Comparison of ENCODE assay signal across 20 cellular contexts in the genomic region with DNA sequence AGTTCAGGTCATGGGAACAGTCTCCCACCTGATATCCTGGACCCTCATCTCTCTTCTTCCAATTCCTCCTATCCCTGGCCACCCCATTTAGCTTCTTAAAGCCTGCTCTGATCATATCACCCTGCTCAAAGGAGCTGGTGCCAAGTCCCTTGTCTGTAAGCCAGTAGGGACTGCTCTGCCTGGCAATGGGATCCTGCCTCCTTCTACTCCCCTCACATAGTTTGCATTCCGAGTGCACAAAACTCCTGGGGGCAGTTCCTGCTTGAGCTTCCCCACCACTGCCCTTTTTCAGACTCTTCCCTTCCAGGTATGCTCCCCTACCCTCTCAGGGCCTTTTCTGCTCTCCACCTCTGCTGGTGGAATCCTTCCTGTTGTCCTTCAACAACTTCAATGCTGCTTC. TPM values are rescaled to one million over a fixed set of nuclear protein-coding genes. Genes with fewer than 3 reads are reported as not detected.
"Had no signal": no experiment of that assay in that cellular context is flagged by ENCODE, and none has a peak within 500 bp of the region (broad histone marks: within the 10 kb centered on the region; RNA-seq: fewer than 3 reads in every experiment).

No MANE protein-coding gene starts in this region.

- H3K27ac Mint-ChIP-seq: activated CD4-positive, alpha-beta memory T cell treated with anti-CD3 and anti-CD28 coated beads for 36 hours; activated naive CD4-positive, alpha-beta T cell treated with anti-CD3 and anti-CD28 coated beads, Interleukin-2, amount 10 ng/mL, durations not matched to agents 7 days and 5 days; activated T-cell treated with anti-CD3 and anti-CD28 coated beads, Interleukin-2, amount 50 U/mL, for 72 hours; natural killer cell; progenitor cell of endocrine pancreas; T-helper 1 cell treated with Interleukin-12 subunit alpha and Interleukin-12 subunit beta and Interleukin-4 antibody, amounts not matched to agents 30 μg/mL and 1 μg/mL, for 36 hours had no signal

- H3K36me3 Mint-ChIP-seq: activated CD4-positive, alpha-beta memory T cell treated with anti-CD3 and anti-CD28 coated beads for 36 hours; activated naive CD4-positive, alpha-beta T cell treated with anti-CD3 and anti-CD28 coated beads, Interleukin-2, amount 10 ng/mL, durations not matched to agents 7 days and 5 days; natural killer cell had no signal

- H3K4me1 Mint-ChIP-seq: activated naive CD4-positive, alpha-beta T cell treated with anti-CD3 and anti-CD28 coated beads, Interleukin-2, amount 10 ng/mL, durations not matched to agents 7 days and 5 days; natural killer cell had no signal

- H3K4me3 Mint-ChIP-seq: activated CD4-positive, alpha-beta memory T cell treated with anti-CD3 and anti-CD28 coated beads for 36 hours; activated naive CD4-positive, alpha-beta T cell treated with anti-CD3 and anti-CD28 coated beads, Interleukin-2, amount 10 ng/mL, durations not matched to agents 7 days and 5 days; activated T-cell treated with anti-CD3 and anti-CD28 coated beads, Interleukin-2, amount 50 U/mL, for 72 hours; natural killer cell; T-helper 1 cell treated with Interleukin-12 subunit alpha and Interleukin-12 subunit beta and Interleukin-4 antibody, amounts not matched to agents 30 μg/mL and 1 μg/mL, for 36 hours had no signal

- H3K9me3 Mint-ChIP-seq: activated CD4-positive, alpha-beta memory T cell treated with anti-CD3 and anti-CD28 coated beads for 36 hours; activated naive CD4-positive, alpha-beta T cell treated with anti-CD3 and anti-CD28 coated beads, Interleukin-2, amount 10 ng/mL, durations not matched to agents 7 days and 5 days; activated T-cell treated with anti-CD3 and anti-CD28 coated beads, Interleukin-2, amount 50 U/mL, for 72 hours; natural killer cell; T-helper 1 cell treated with Interleukin-12 subunit alpha and Interleukin-12 subunit beta and Interleukin-4 antibody, amounts not matched to agents 30 μg/mL and 1 μg/mL, for 36 hours had no signal

- ATAC-seq: activated T-cell treated with anti-CD3 and anti-CD28 coated beads, Interleukin-2, amount 50 U/mL, for 72 hours; foreskin keratinocyte; lower lobe of right lung; natural killer cell had no signal

- DNase-seq: activated CD4-positive, alpha-beta memory T cell treated with anti-CD3 and anti-CD28 coated beads for 36 hours; activated CD4-positive, alpha-beta T cell treated with anti-CD3 and anti-CD28 coated beads for 4 hours; activated CD4-positive, CD25-positive, alpha-beta regulatory T cell; activated effector memory CD4-positive, alpha-beta T cell treated with anti-CD3 and anti-CD28 coated beads, Interleukin-2, amount 50 U/mL, for 16 hours; activated naive CD4-positive, alpha-beta T cell treated with anti-CD3 and anti-CD28 coated beads, Interleukin-2, amount 10 ng/mL, durations not matched to agents 7 days and 5 days; activated T-cell treated with anti-CD3 and anti-CD28 coated beads, Interleukin-2, amount 50 U/mL, for 72 hours; amygdala; effector CD4-positive, alpha-beta T cell; foreskin keratinocyte; left cardiac atrium; lower lobe of right lung; midbrain; natural killer cell; retina; stimulated activated CD4-positive, alpha-beta T cell treated with anti-CD3 and anti-CD28 coated beads, Interleukin-4, amount 100 ng/mL, for 1 hour; stimulated activated naive CD4-positive, alpha-beta T cell treated with Interleukin-2 at 50 U/mL for 16 hours; T1000; upper lobe of left lung had no signal

RNA-seq across cellular contexts. Expression of a gene that starts 48.1 kb away (rescaled TPM):
- total RNA-seq: activated CD4-positive, alpha-beta memory T cell treated with anti-CD3 and anti-CD28 coated beads for 36 hours; activated T-cell treated with anti-CD3 and anti-CD28 coated beads, Interleukin-2, amount 50 U/mL, for 72 hours; natural killer cell had no signal
